ENCODE assay signal across 8 cellular contexts in genomic region chr1:235648407-235648907, GRCh38. TPM values are rescaled to one million over a fixed set of nuclear protein-coding genes. Genes with fewer than 3 reads are reported as not detected.
DNase-seq lines count a peak whose midpoint lies in the region; ATAC-seq, FAIRE-seq and TF ChIP-seq lines count a peak whose summit lies in the region.

No MANE protein-coding gene starts in this region.

- no peak overlapping the region for H3K9ac ChIP-seq in keratinocyte (ENCODE audit: control insufficient read depth, extremely low read depth, insufficient read depth, low read length)

- H3K27me3 ChIP-seq in CD4-positive, CD25-positive, alpha-beta regulatory T cell (ENCODE audit: control insufficient read depth, insufficient read depth, low read length), result peaks cover 18% of the 10 kb centered on the region
- H3K27me3 ChIP-seq in keratinocyte (ENCODE audit: control insufficient read depth, extremely low read depth, insufficient read depth, low read length) (peaks cover 54% of the 10 kb centered on the region), thymus (ENCODE audit: control insufficient read depth, insufficient read depth) (peaks cover 40% of the 10 kb centered on the region)

- peaks cover 10 to 21% (median 20%) of the 10 kb centered on the region in 4 donors for H3K4me1 Mint-ChIP-seq in CD4-positive, CD25-positive, alpha-beta regulatory T cell
- H3K4me1 Mint-ChIP-seq in IgD-negative memory B cell, result peaks cover 10 to 15% (median 11%) of the 10 kb centered on the region in 3 donors
- H3K4me1 Mint-ChIP-seq in activated CD8-positive, alpha-beta T cell treated with anti-CD3 and anti-CD28 coated beads, Interleukin-2, amount 10 ng/mL, durations not matched to agents 7 days and 5 days (ENCODE audit: low read depth), result peaks cover 18% of the 10 kb centered on the region

- no peak overlapping the region for H3K27ac Mint-ChIP-seq in CD4-positive, CD25-positive, alpha-beta regulatory T cell
- H3K27ac Mint-ChIP-seq in IgD-negative memory B cell, result peak overlapping the region in 2 of 3 donors; percentile 35 to 43
- no peak overlapping the region for H3K27ac Mint-ChIP-seq in activated CD8-positive, alpha-beta T cell treated with anti-CD3 and anti-CD28 coated beads, Interleukin-2, amount 10 ng/mL, durations not matched to agents 7 days and 5 days

- ATAC-seq in CD4-positive, CD25-positive, alpha-beta regulatory T cell (ENCODE audit: low read depth in 2 of 2), result no peak
- peak; percentile 9 for ATAC-seq in activated CD8-positive, alpha-beta T cell treated with anti-CD3 and anti-CD28 coated beads, Interleukin-2, amount 10 ng/mL, durations not matched to agents 7 days and 5 days
- ATAC-seq in GM21723 (IDR thresholded peaks at IDR 0.05; ENCODE audit: unreplicated experiment), result no peak
- no peak for ATAC-seq in GM19455 (IDR thresholded peaks at IDR 0.05; ENCODE audit: unreplicated experiment)

- no peak overlapping the region for H3K27ac ChIP-seq in CD4-positive, CD25-positive, alpha-beta regulatory T cell (ENCODE audit: insufficient read depth, low read length, poor library complexity, severe bottlenecking)
- no peak overlapping the region for H3K27ac ChIP-seq in keratinocyte (ENCODE audit: control insufficient read depth, insufficient read depth, low read length)
- H3K27ac ChIP-seq in thymus (ENCODE audit: low read depth), result no peak overlapping the region

- dilution Hi-C loops in keratinocyte (cut with MboI; ENCODE audit: extremely low pct_ligation_motif_present, low sequenced_read_pairs), result no loop called here

- no peak for FAIRE-seq in keratinocyte (lab: Jason Lieb, UNC)

- POLR2A ChIA-PET in activated CD8-positive, alpha-beta T cell treated with anti-CD3 and anti-CD28 coated beads, Interleukin-2, amount 10 ng/mL, durations not matched to agents 7 days and 5 days (lab: Charles Lee), result no interaction called here

- H3K4me3 Mint-ChIP-seq in CD4-positive, CD25-positive, alpha-beta regulatory T cell, result peak overlapping the region; percentile 49 to 89 (median 86)
- peak overlapping the region; percentile 82 to 93 (median 88) for H3K4me3 Mint-ChIP-seq in IgD-negative memory B cell
- H3K4me3 Mint-ChIP-seq in activated CD8-positive, alpha-beta T cell treated with anti-CD3 and anti-CD28 coated beads, Interleukin-2, amount 10 ng/mL, durations not matched to agents 7 days and 5 days, result peak overlapping the region; percentile 71

- H3K36me3 Mint-ChIP-seq in CD4-positive, CD25-positive, alpha-beta regulatory T cell, result peaks cover 3% of the 10 kb centered on the region
- H3K36me3 Mint-ChIP-seq in IgD-negative memory B cell, result no peaks in the 10 kb centered on the region
- peaks cover 3% of the 10 kb centered on the region for H3K36me3 Mint-ChIP-seq in activated CD8-positive, alpha-beta T cell treated with anti-CD3 and anti-CD28 coated beads, Interleukin-2, amount 10 ng/mL, durations not matched to agents 7 days and 5 days (ENCODE audit: low read depth)

- TF ChIP-seq CTCF in keratinocyte (optimal IDR thresholded peaks at IDR 0.05 in 1 of 3, IDR thresholded peaks at IDR 0.05 in 1 of 3, conservative IDR thresholded peaks at IDR 0.05 in 1 of 3; ENCODE audit: extremely low read depth in 1 of 3, insufficient read depth in 2 of 3, low read length in 3 of 3), result no peak

- no peaks in the 10 kb centered on the region for H3K9me1 ChIP-seq in keratinocyte (ENCODE audit: control insufficient read depth, extremely low read depth, insufficient read depth, low read length)

- WGBS in thymus, result 10% methylated on average over 31 of the region's 31 CpGs

- H3K4me2 ChIP-seq in keratinocyte (ENCODE audit: control insufficient read depth, extremely low read depth, insufficient read depth, low read depth, low read length), result peak overlapping the region; percentile 81

- peaks cover 82% of the 10 kb centered on the region for H3K27me3 Mint-ChIP-seq in CD4-positive, CD25-positive, alpha-beta regulatory T cell
- H3K27me3 Mint-ChIP-seq in IgD-negative memory B cell, result peaks cover 57% of the 10 kb centered on the region
- peaks cover 65% of the 10 kb centered on the region for H3K27me3 Mint-ChIP-seq in activated CD8-positive, alpha-beta T cell treated with anti-CD3 and anti-CD28 coated beads, Interleukin-2, amount 10 ng/mL, durations not matched to agents 7 days and 5 days (ENCODE audit: low read depth)

- no peaks in the 10 kb centered on the region for H3K79me2 ChIP-seq in keratinocyte (ENCODE audit: control insufficient read depth, insufficient read depth, low read length)

- H3K36me3 ChIP-seq in CD4-positive, CD25-positive, alpha-beta regulatory T cell (ENCODE audit: control insufficient read depth, insufficient read depth, low read length), result no peaks in the 10 kb centered on the region
- H3K36me3 ChIP-seq in keratinocyte (ENCODE audit: control insufficient read depth in 2 of 2, extremely low read depth in 1 of 2, insufficient read depth in 2 of 2, low read length in 2 of 2) (no peaks in the 10 kb centered on the region), thymus (ENCODE audit: control insufficient read depth, insufficient read depth) (no peaks in the 10 kb centered on the region)

- DNase-seq in CD4-positive, CD25-positive, alpha-beta regulatory T cell, result no peak
- no peak for DNase-seq in activated CD8-positive, alpha-beta T cell treated with anti-CD3 and anti-CD28 coated beads, Interleukin-2, amount 10 ng/mL, durations not matched to agents 7 days and 5 days
- no peak for DNase-seq in keratinocyte (ENCODE audit: low read depth, low spot score)
- DNase-seq in Kasumi-1 (lab: John Stamatoyannopoulos, UW), result no peak

- H3K9me3 Mint-ChIP-seq in CD4-positive, CD25-positive, alpha-beta regulatory T cell, result peaks cover 0 to 6% (median 0%) of the 10 kb centered on the region in 7 donors
- H3K9me3 Mint-ChIP-seq in IgD-negative memory B cell, result peaks cover 0 to 8% (median 6%) of the 10 kb centered on the region in 3 donors
- no peaks in the 10 kb centered on the region for H3K9me3 Mint-ChIP-seq in activated CD8-positive, alpha-beta T cell treated with anti-CD3 and anti-CD28 coated beads, Interleukin-2, amount 10 ng/mL, durations not matched to agents 7 days and 5 days (ENCODE audit: insufficient read depth)

- H2AFZ ChIP-seq in keratinocyte (ENCODE audit: control insufficient read depth, low read length), result no peak overlapping the region

- H3K9me3 ChIP-seq in CD4-positive, CD25-positive, alpha-beta regulatory T cell (ENCODE audit: control insufficient read depth in 2 of 2, low read length in 2 of 2), result no peaks in the 10 kb centered on the region
- H3K9me3 ChIP-seq in keratinocyte (ENCODE audit: control insufficient read depth, low read depth, low read length) (no peaks in the 10 kb centered on the region), thymus (ENCODE audit: control insufficient read depth) (no peaks in the 10 kb centered on the region)

- H3K4me1 ChIP-seq in CD4-positive, CD25-positive, alpha-beta regulatory T cell (ENCODE audit: control insufficient read depth, insufficient read depth, low read length, poor library complexity, severe bottlenecking), result peaks cover 22% of the 10 kb centered on the region
- H3K4me1 ChIP-seq in keratinocyte (ENCODE audit: control insufficient read depth, extremely low read depth, insufficient read depth, low read length), result peaks cover 3% of the 10 kb centered on the region
- H3K4me1 ChIP-seq in thymus (ENCODE audit: control insufficient read depth, insufficient read depth, low read length), result peaks cover 16% of the 10 kb centered on the region

- CTCF ChIA-PET in activated CD8-positive, alpha-beta T cell treated with anti-CD3 and anti-CD28 coated beads, Interleukin-2, amount 10 ng/mL, durations not matched to agents 7 days and 5 days (lab: Charles Lee), result interaction anchor here (0.8 to 1.1 kb wide), 3 partner anchors 48 to 323 kb away, joined by 3 to 5 read pairs (median 3); partner anchors contain the start of gene B3GALNT2

- no peaks in the 10 kb centered on the region for H4K20me1 ChIP-seq in keratinocyte (ENCODE audit: control insufficient read depth, extremely low read depth, insufficient read depth, low read length)

- no peak overlapping the region for H3K4me3 ChIP-seq in CD4-positive, CD25-positive, alpha-beta regulatory T cell (ENCODE audit: low read depth, low read length)
- H3K4me3 ChIP-seq in keratinocyte (ENCODE audit: control insufficient read depth in 2 of 3, extremely low read depth in 1 of 3, insufficient read depth in 2 of 3, low read depth in 1 of 3, low read length in 3 of 3), result peak overlapping the region in 1 of 3 experiments; percentile 31
- H3K4me3 ChIP-seq in thymus (ENCODE audit: low read length), result peak overlapping the region; percentile 9

RNA-seq across cellular contexts. Expression of gene GNG4, which starts 1.1 kb away (rescaled TPM):
- total RNA-seq in CD4-positive, CD25-positive, alpha-beta regulatory T cell, result not detected
- polyA plus RNA-seq in CD4-positive, CD25-positive, alpha-beta regulatory T cell, result not detected
- polyA plus RNA-seq in IgD-negative memory B cell, result not detected
- under 1 TPM in 1 of 2 experiments, not detected in 1; 0.23 TPM for total RNA-seq in activated CD8-positive, alpha-beta T cell treated with anti-CD3 and anti-CD28 coated beads, Interleukin-2, amount 10 ng/mL, durations not matched to agents 7 days and 5 days
- 0.02 to 0.07 TPM in 2 of 3 replicates, not detected in the other for polyA plus RNA-seq in keratinocyte
- polyA plus RNA-seq in keratinocyte (2011; ENCODE audit: low read depth), result not detected
- not detected in 2 replicates for polyA plus RNA-seq in keratinocyte (2011; cell fraction: cytosol; rRNA removed)
- not detected in 2 replicates for polyA plus RNA-seq in keratinocyte (2011; cell fraction: nucleus; rRNA removed)
- polyA plus RNA-seq in keratinocyte (2012; ENCODE audit: low replicate concordance), result not detected in 2 replicates
- polyA minus RNA-seq in keratinocyte, result not detected in 3 replicates
- polyA minus RNA-seq in keratinocyte (2011; cell fraction: cytosol; rRNA and poly(A)+ RNA removed), result not detected
- not detected in 2 replicates for polyA minus RNA-seq in keratinocyte (2011; cell fraction: nucleus; rRNA and poly(A)+ RNA removed)
- 9.8 TPM for polyA plus RNA-seq in thymus

Comparison
In these comparisons a context has a peak if more than half of its experiments do, and no peak if none do; other contexts are left out.
1. H3K27ac Mint-ChIP-seq: peak in IgD-negative memory B cell (2 of 3); none in CD4-positive, CD25-positive, alpha-beta regulatory T cell (0 of 3) and activated CD8-positive, alpha-beta T cell treated with anti-CD3 and anti-CD28 coated beads, Interleukin-2, amount 10 ng/mL, durations not matched to agents 7 days and 5 days (single experiment).
2. RNA of gene GNG4, which starts 1.1 kb away (polyA plus RNA-seq): 9.8 TPM in thymus (single experiment); 0.02 to 0.07 TPM in keratinocyte, not detected in CD4-positive, CD25-positive, alpha-beta regulatory T cell and not detected in IgD-negative memory B cell (single experiment); every median in the first group is over 10 times any median in the second.
3. Peak in every context shown above with its lines, with median percentiles within 50 percentile points of each other: H3K4me3 Mint-ChIP-seq.